In genomic region chr16:23999663-24000062, GRCh38 we compare ENCODE assay signal across 11 cellular contexts.
DNase-seq lines count a peak whose midpoint lies in the region; ATAC-seq lines count a peak whose summit lies in the region.
"Had no signal": no experiment of that assay in that cellular context is flagged by ENCODE, and none has a peak within 500 bp of the region (broad histone marks: within the 10 kb centered on the region; RNA-seq: fewer than 3 reads in every experiment).

No MANE protein-coding gene starts in this region.

- peak; percentile 50 to 53 for DNase-seq in activated CD4-positive, alpha-beta T cell treated with anti-CD3 and anti-CD28 coated beads for 24 hours (ENCODE audit: low read depth in 2 of 2)
- no peak for DNase-seq in activated CD4-positive, alpha-beta T cell treated with anti-CD3 and anti-CD28 coated beads, Interleukin-2, amount 50 U/mL, for 4 hours
- no peak for DNase-seq in activated T-helper 1 cell treated with anti-CD3 and anti-CD28 coated beads, Interleukin-12 subunit alpha, Interleukin-12 subunit beta, Interleukin-2, Interleukin-4 antibody, amounts not matched to agents 30 ng/mL and 10 ng/mL and 1 ng/mL, durations not matched to agents 14 hours and 24 hours and 36 hours (ENCODE audit: low spot score)
- peak; percentile 67 to 78 for DNase-seq in stimulated activated CD8-positive, alpha-beta memory T cell treated with anti-CD3 and anti-CD28 coated beads, Interleukin-15, amount 100 ng/mL, for 48 hours (ENCODE audit: low read depth in 2 of 2)
- no peak for DNase-seq in medulla oblongata (ENCODE audit: extremely low spot score)
- DNase-seq: 8988T, HFFc6, NCI-H2171 treated with DMSO at 0.1 percent for 48 hours had no signal

- peaks cover 18% of the 10 kb centered on the region for H3K36me3 Mint-ChIP-seq in activated T-helper 1 cell treated with anti-CD3 and anti-CD28 coated beads, Interleukin-12 subunit alpha, Interleukin-12 subunit beta, Interleukin-2, Interleukin-4 antibody, amounts not matched to agents 30 ng/mL and 10 ng/mL and 1 ng/mL, durations not matched to agents 14 hours and 24 hours and 36 hours (ENCODE audit: low read depth)

- ATAC-seq in HG02763 (IDR thresholded peaks at IDR 0.05; ENCODE audit: unreplicated experiment), result peak; percentile 57
- no peak for ATAC-seq in GM19395 (IDR thresholded peaks at IDR 0.05; ENCODE audit: unreplicated experiment)
- ATAC-seq in esophagus mucosa, result no peak

- intact Hi-C loops in activated T-helper 1 cell treated with anti-CD3 and anti-CD28 coated beads, Interleukin-12 subunit alpha, Interleukin-12 subunit beta, Interleukin-2, Interleukin-4 antibody, amounts not matched to agents 30 ng/mL and 10 ng/mL and 1 ng/mL, durations not matched to agents 14 hours and 24 hours and 36 hours (cut with micrococcal nuclease), result no loop called here

- H3K27me3 Mint-ChIP-seq in activated T-helper 1 cell treated with anti-CD3 and anti-CD28 coated beads, Interleukin-12 subunit alpha, Interleukin-12 subunit beta, Interleukin-2, Interleukin-4 antibody, amounts not matched to agents 30 ng/mL and 10 ng/mL and 1 ng/mL, durations not matched to agents 14 hours and 24 hours and 36 hours (ENCODE audit: insufficient read depth), result no peaks in the 10 kb centered on the region

- no peak overlapping the region for H3K4me3 Mint-ChIP-seq in activated T-helper 1 cell treated with anti-CD3 and anti-CD28 coated beads, Interleukin-12 subunit alpha, Interleukin-12 subunit beta, Interleukin-2, Interleukin-4 antibody, amounts not matched to agents 30 ng/mL and 10 ng/mL and 1 ng/mL, durations not matched to agents 14 hours and 24 hours and 36 hours
- H3K4me3 Mint-ChIP-seq: HFFc6 had no signal

- no peaks in the 10 kb centered on the region for H3K9me3 Mint-ChIP-seq in activated T-helper 1 cell treated with anti-CD3 and anti-CD28 coated beads, Interleukin-12 subunit alpha, Interleukin-12 subunit beta, Interleukin-2, Interleukin-4 antibody, amounts not matched to agents 30 ng/mL and 10 ng/mL and 1 ng/mL, durations not matched to agents 14 hours and 24 hours and 36 hours

- H3K27ac Mint-ChIP-seq in activated T-helper 1 cell treated with anti-CD3 and anti-CD28 coated beads, Interleukin-12 subunit alpha, Interleukin-12 subunit beta, Interleukin-2, Interleukin-4 antibody, amounts not matched to agents 30 ng/mL and 10 ng/mL and 1 ng/mL, durations not matched to agents 14 hours and 24 hours and 36 hours, result peak overlapping the region; percentile 63
- H3K27ac Mint-ChIP-seq: HFFc6 had no signal

- peaks cover 11% of the 10 kb centered on the region for H3K4me1 Mint-ChIP-seq in activated T-helper 1 cell treated with anti-CD3 and anti-CD28 coated beads, Interleukin-12 subunit alpha, Interleukin-12 subunit beta, Interleukin-2, Interleukin-4 antibody, amounts not matched to agents 30 ng/mL and 10 ng/mL and 1 ng/mL, durations not matched to agents 14 hours and 24 hours and 36 hours (ENCODE audit: low read depth)

Comparison
In these comparisons a context has a peak if more than half of its experiments do, and no peak if none do; other contexts are left out.
1. DNase-seq: peak in activated CD4-positive, alpha-beta T cell treated with anti-CD3 and anti-CD28 coated beads for 24 hours (2 of 2) and stimulated activated CD8-positive, alpha-beta memory T cell treated with anti-CD3 and anti-CD28 coated beads, Interleukin-15, amount 100 ng/mL, for 48 hours (2 of 2); none in activated CD4-positive, alpha-beta T cell treated with anti-CD3 and anti-CD28 coated beads, Interleukin-2, amount 50 U/mL, for 4 hours (0 of 2), activated T-helper 1 cell treated with anti-CD3 and anti-CD28 coated beads, Interleukin-12 subunit alpha, Interleukin-12 subunit beta, Interleukin-2, Interleukin-4 antibody, amounts not matched to agents 30 ng/mL and 10 ng/mL and 1 ng/mL, durations not matched to agents 14 hours and 24 hours and 36 hours (single experiment) and medulla oblongata (single experiment).